In genomic region chr6:79040083-79040482, GRCh38 we compare ENCODE assay signal across 12 cellular contexts. TPM values are rescaled to one million over a fixed set of nuclear protein-coding genes. Genes with fewer than 3 reads are reported as not detected.
DNase-seq lines count a peak whose midpoint lies in the region; ATAC-seq and TF ChIP-seq lines count a peak whose summit lies in the region.
"Had no signal": no experiment of that assay in that cellular context is flagged by ENCODE, and none has a peak within 500 bp of the region (broad histone marks: within the 10 kb centered on the region; RNA-seq: fewer than 3 reads in every experiment).

No MANE protein-coding gene starts in this region.

- no peak overlapping the region for H3T11ph ChIP-seq in H9 (ENCODE audit: low read length)

- no peaks in the 10 kb centered on the region for H3K9me3 ChIP-seq in H9 (ENCODE audit: control insufficient read depth, low read depth, low read length)
- H3K9me3 ChIP-seq: neutrophil had no signal

- H3K27ac Mint-ChIP-seq in activated T-cell treated with anti-CD3 and anti-CD28 coated beads, Interleukin-2, amount 50 U/mL, for 72 hours: no peak overlapping the region
- no peak overlapping the region for H3K27ac Mint-ChIP-seq in H9
- H3K27ac Mint-ChIP-seq: activated B cell treated with CpG ODN at 0.5 μM for 24 hours had no signal

- no peak overlapping the region for H3K56ac ChIP-seq in H9 (ENCODE audit: insufficient read length, low read depth, low read length)

- H2BK120ac ChIP-seq in H9 (ENCODE audit: low read depth, low read length, poor library complexity, severe bottlenecking): no peak overlapping the region

- H4K5ac ChIP-seq in H9 (ENCODE audit: insufficient read length, low read depth, low read length): no peak overlapping the region

- H3K4me3 ChIP-seq in Jurkat, Clone E6-1 (ENCODE audit: low read length): no peak overlapping the region

- no peak overlapping the region for H3K14ac ChIP-seq in H9 (ENCODE audit: insufficient read depth, low read length)

- peak; percentile 95 for ATAC-seq in activated T-cell treated with anti-CD3 and anti-CD28 coated beads, Interleukin-2, amount 50 U/mL, for 72 hours (replicated peaks in 1 of 2)
- ATAC-seq in HG02759 (IDR thresholded peaks at IDR 0.05; ENCODE audit: unreplicated experiment): peak; percentile 78

- H3K4me1 ChIP-seq in H9 (ENCODE audit: insufficient read depth, low read length): no peaks in the 10 kb centered on the region

- no peaks in the 10 kb centered on the region for H3K9me3 Mint-ChIP-seq in activated T-cell treated with anti-CD3 and anti-CD28 coated beads, Interleukin-2, amount 50 U/mL, for 72 hours
- no peaks in the 10 kb centered on the region for H3K9me3 Mint-ChIP-seq in H9
- H3K9me3 Mint-ChIP-seq: activated B cell treated with CpG ODN at 0.5 μM for 24 hours had no signal

- peak; percentile 13 to 14 for DNase-seq in activated T-cell treated with anti-CD3 and anti-CD28 coated beads, Interleukin-2, amount 50 U/mL, for 72 hours
- DNase-seq in activated T-cell treated with anti-CD3 and anti-CD28 coated beads, Interleukin-2, amount 50 U/mL, for 48 hours: no peak
- peak; percentile 45 for DNase-seq in Jurkat, Clone E6-1 (ENCODE audit: low read depth, low spot score)
- DNase-seq in smooth muscle cell of the brain vasculature (ENCODE audit: low read depth, low spot score) (peak; percentile 46), DMS 273 treated with DMSO at 0.1 percent for 48 hours (lab: John Stamatoyannopoulos, UW) (no peak), NCI-H1048 (lab: John Stamatoyannopoulos, UW) (no peak), H9 (no peak)
- DNase-seq: activated B cell treated with CpG ODN at 0.5 μM for 24 hours, hippocampal formation, KBM-7 had no signal

- no peak overlapping the region for H3K4me2 ChIP-seq in H9 (ENCODE audit: insufficient read depth, insufficient read length, low read length)

- H2BK12ac ChIP-seq in H9 (ENCODE audit: insufficient read length, low read depth, low read length): no peak overlapping the region

- no peak overlapping the region for H4K91ac ChIP-seq in H9 (ENCODE audit: insufficient read length, low read depth, low read length)

- H3K4me1 Mint-ChIP-seq in activated T-cell treated with anti-CD3 and anti-CD28 coated beads, Interleukin-2, amount 50 U/mL, for 72 hours (ENCODE audit: low read depth): peaks cover 77% of the 10 kb centered on the region
- peaks cover 3 to 8% of the 10 kb centered on the region in 2 experiments; a peak in 2 of 4 replicates for H3K4me1 Mint-ChIP-seq in H9

- H2BK15ac ChIP-seq in H9 (ENCODE audit: low read depth, low read length): no peak overlapping the region

- no peak for TF ChIP-seq CTCF in H9 (conservative IDR thresholded peaks at IDR 0.05)

- no peak overlapping the region for H3K18ac ChIP-seq in H9 (ENCODE audit: insufficient read length, low read depth, low read length)

- no peaks in the 10 kb centered on the region for H4K20me1 ChIP-seq in H9 (ENCODE audit: control insufficient read depth, insufficient read depth, insufficient read length)

- H3K23ac ChIP-seq in H9 (ENCODE audit: insufficient read length, low read depth, low read length): no peak overlapping the region

- H3K27ac ChIP-seq in H9 (ENCODE audit: insufficient read length, low read depth, low read length): no peak overlapping the region
- H3K27ac ChIP-seq: neutrophil had no signal

- no peaks in the 10 kb centered on the region for H3K27me3 ChIP-seq in H9 (ENCODE audit: insufficient read depth, low read length)
- H3K27me3 ChIP-seq: neutrophil had no signal

- no peak overlapping the region for H3K4ac ChIP-seq in H9 (ENCODE audit: low read depth, low read length)

- no peaks in the 10 kb centered on the region for H3K27me3 Mint-ChIP-seq in activated T-cell treated with anti-CD3 and anti-CD28 coated beads, Interleukin-2, amount 50 U/mL, for 72 hours (ENCODE audit: low read depth)
- H3K27me3 Mint-ChIP-seq in H9 (ENCODE audit: low read depth): no peaks in the 10 kb centered on the region
- H3K27me3 Mint-ChIP-seq: activated B cell treated with CpG ODN at 0.5 μM for 24 hours had no signal

- H4K8ac ChIP-seq in H9 (replicated peaks; ENCODE audit: insufficient read length, low read depth, low read length): no peak overlapping the region

- no peaks in the 10 kb centered on the region for H3K79me2 ChIP-seq in H9 (ENCODE audit: insufficient read depth, low read length)

- no peak overlapping the region for H2BK5ac ChIP-seq in H9 (ENCODE audit: insufficient read length, low read length)

- no peak overlapping the region for H2BK20ac ChIP-seq in H9 (ENCODE audit: low read depth, low read length, poor library complexity, severe bottlenecking)

- H3K36me3 Mint-ChIP-seq in activated T-cell treated with anti-CD3 and anti-CD28 coated beads, Interleukin-2, amount 50 U/mL, for 72 hours (ENCODE audit: insufficient read depth in 2 of 2): peaks cover 21 to 42% of the 10 kb centered on the region in 2 donors
- peaks cover 27 to 64% (median 44%) of the 10 kb centered on the region in 3 experiments for H3K36me3 Mint-ChIP-seq in H9 (ENCODE audit: insufficient read depth in 1 of 3, low read depth in 3 of 3)

- no peaks in the 10 kb centered on the region for H3K23me2 ChIP-seq in H9 (ENCODE audit: insufficient read length, low read depth, low read length, poor library complexity, severe bottlenecking)

- no peak overlapping the region for H3K4me3 Mint-ChIP-seq in activated T-cell treated with anti-CD3 and anti-CD28 coated beads, Interleukin-2, amount 50 U/mL, for 72 hours
- H3K4me3 Mint-ChIP-seq in H9: no peak overlapping the region
- H3K4me3 Mint-ChIP-seq: activated B cell treated with CpG ODN at 0.5 μM for 24 hours had no signal

- no peak overlapping the region for H3K9ac ChIP-seq in H9 (ENCODE audit: extremely low read depth, insufficient read length, low read length)

- H2AFZ ChIP-seq in H9 (ENCODE audit: low read length): no peak overlapping the region

- no peak overlapping the region for H2AK5ac ChIP-seq in H9 (ENCODE audit: insufficient read length, low read length)

- H3K79me1 ChIP-seq in H9 (ENCODE audit: insufficient read depth, low read depth, low read length, poor library complexity, severe bottlenecking): no peaks in the 10 kb centered on the region

RNA-seq across cellular contexts. Expression of gene PHIP, which starts 38.0 kb away (rescaled TPM):
- total RNA-seq in activated T-cell treated with anti-CD3 and anti-CD28 coated beads, Interleukin-2, amount 50 U/mL, for 72 hours: 10 to 100 TPM; 36.4 to 37.1 TPM
- polyA plus RNA-seq in Jurkat, Clone E6-1 (2012; ENCODE audit: insufficient read depth, insufficient read length): 14.2 TPM
- 51.0 and 53.6 TPM in 2 replicates for total RNA-seq in H9 (2021)

Comparison
In these comparisons a context has a peak if more than half of its experiments do, and no peak if none do; other contexts are left out.
1. DNase-seq: peak in activated T-cell treated with anti-CD3 and anti-CD28 coated beads, Interleukin-2, amount 50 U/mL, for 72 hours (2 of 2), Jurkat, Clone E6-1 (single experiment) and smooth muscle cell of the brain vasculature (single experiment); none in activated T-cell treated with anti-CD3 and anti-CD28 coated beads, Interleukin-2, amount 50 U/mL, for 48 hours (0 of 2), DMS 273 treated with DMSO at 0.1 percent for 48 hours (single experiment), NCI-H1048 (single experiment) and H9 (single experiment).